ENCODE assay signal across 17 cellular contexts in genomic region chr6:46175976-46176375, GRCh38. TPM values are rescaled to one million over a fixed set of nuclear protein-coding genes. Genes with fewer than 3 reads are reported as not detected.
DNase-seq lines count a peak whose midpoint lies in the region; ATAC-seq, FAIRE-seq and TF ChIP-seq lines count a peak whose summit lies in the region.
"Had no signal": no experiment of that assay in that cellular context is flagged by ENCODE, and none has a peak within 500 bp of the region (broad histone marks: within the 10 kb centered on the region; RNA-seq: fewer than 3 reads in every experiment).

No MANE protein-coding gene starts in this region.

- POLR2A ChIA-PET in OCI-LY7 (lab: Charles Lee) = no interaction called here

- no peaks in the 10 kb centered on the region for H3K9me3 ChIP-seq in OCI-LY7 (ENCODE audit: low read length)
- no peaks in the 10 kb centered on the region for H3K9me3 ChIP-seq in gastroesophageal sphincter
- H3K9me3 ChIP-seq: prostate gland, transverse colon had no signal

- no peaks in the 10 kb centered on the region for H3K9me2 ChIP-seq in OCI-LY7 (ENCODE audit: insufficient read depth, low read length)

- no peak overlapping the region for H3K27ac ChIP-seq in OCI-LY7 (ENCODE audit: low read depth, low read length, poor library complexity, severe bottlenecking)
- no peak overlapping the region for H3K27ac ChIP-seq in gastroesophageal sphincter
- H3K27ac ChIP-seq: prostate gland, transverse colon had no signal

- no peaks in the 10 kb centered on the region for H3K79me2 ChIP-seq in OCI-LY7 (ENCODE audit: insufficient read depth, low read depth, low read length)

- no TSS peak for BruUV-seq in OCI-LY7 (replicated peaks; lab: Mats Ljungman, UMichigan)

- no peak for DNase-seq in GM12891 (ENCODE audit: insufficient read length, low spot score)
- peak; percentile 10 for DNase-seq in OCI-LY7 (ENCODE audit: low spot score)
- no peak for DNase-seq in GM19240 (ENCODE audit: insufficient read length, low spot score)
- no peak for DNase-seq in osteocyte (ENCODE audit: extremely low spot score, unreplicated experiment)
- DNase-seq in activated CD8-positive, alpha-beta memory T cell treated with anti-CD3 and anti-CD28 coated beads, Interleukin-2, amount 50 U/mL, for 48 hours = no peak
- DNase-seq: hippocampal formation, left colon, NCI-H1930, NCI-H774, SHP77, transverse colon had no signal

- no peak overlapping the region; the same call in 1 of the 2 replicates for H2AFZ ChIP-seq in OCI-LY7 (ENCODE audit: low read length)

- ATAC-seq in GM19328 (IDR thresholded peaks at IDR 0.05; ENCODE audit: unreplicated experiment) (peak; percentile 46), HG02759 (IDR thresholded peaks at IDR 0.05; ENCODE audit: unreplicated experiment) (peak; percentile 47), gastroesophageal sphincter (no peak)
- ATAC-seq: left colon had no signal

- no peaks in the 10 kb centered on the region for H3K36me3 ChIP-seq in OCI-LY7 (ENCODE audit: insufficient read depth, low read length)
- H3K36me3 ChIP-seq in gastroesophageal sphincter = no peaks in the 10 kb centered on the region
- H3K36me3 ChIP-seq: prostate gland, transverse colon had no signal

- no peak overlapping the region for H3K4me3 Mint-ChIP-seq in osteocyte (ENCODE audit: unreplicated experiment)
- H3K4me3 Mint-ChIP-seq: activated CD4-positive, alpha-beta T cell treated with anti-CD3 and anti-CD28 coated beads, Interleukin-2, amount 10 ng/mL, durations not matched to agents 24 days and 14 days; activated T-helper 17 cell treated with anti-CD3 and anti-CD28 coated beads, Interleukin-2, amount 50 U/mL, for 72 hours had no signal

- H3K4me1 ChIP-seq in OCI-LY7 (ENCODE audit: insufficient read depth, low read length, poor library complexity, severe bottlenecking) (peaks cover 9% of the 10 kb centered on the region), gastroesophageal sphincter (peaks cover 0 to 4% (median 0%) of the 10 kb centered on the region in 3 donors)
- H3K4me1 ChIP-seq: prostate gland had no signal

- H3K9me3 Mint-ChIP-seq in osteocyte (ENCODE audit: unreplicated experiment) = no peaks in the 10 kb centered on the region
- H3K9me3 Mint-ChIP-seq: activated CD4-positive, alpha-beta T cell treated with anti-CD3 and anti-CD28 coated beads, Interleukin-2, amount 10 ng/mL, durations not matched to agents 24 days and 14 days; activated T-helper 17 cell treated with anti-CD3 and anti-CD28 coated beads, Interleukin-2, amount 50 U/mL, for 72 hours had no signal

- TF ChIP-seq EP300 in gastroesophageal sphincter (IDR thresholded peaks at IDR 0.05) = no peak

- peaks cover 6% of the 10 kb centered on the region for H3K27me3 ChIP-seq in gastroesophageal sphincter

- no peak overlapping the region for H3K4me3 ChIP-seq in OCI-LY7 (ENCODE audit: low read depth, low read length, poor library complexity, severe bottlenecking)
- no peak overlapping the region for H3K4me3 ChIP-seq in gastroesophageal sphincter
- H3K4me3 ChIP-seq: prostate gland, transverse colon had no signal

- no peak overlapping the region for H3K27ac Mint-ChIP-seq in osteocyte (ENCODE audit: unreplicated experiment)
- H3K27ac Mint-ChIP-seq: activated CD4-positive, alpha-beta T cell treated with anti-CD3 and anti-CD28 coated beads, Interleukin-2, amount 10 ng/mL, durations not matched to agents 24 days and 14 days; activated T-helper 17 cell treated with anti-CD3 and anti-CD28 coated beads, Interleukin-2, amount 50 U/mL, for 72 hours had no signal

- peak overlapping the region; percentile 21; the same call in 1 of the 2 replicates for H3K4me2 ChIP-seq in OCI-LY7 (ENCODE audit: low read length)

- H3K36me3 Mint-ChIP-seq in osteocyte (ENCODE audit: unreplicated experiment) = no peaks in the 10 kb centered on the region

- TF ChIP-seq CTCF in OCI-LY7 (conservative IDR thresholded peaks at IDR 0.05; ENCODE audit: low read length) (no peak), osteocyte (IDR thresholded peaks at IDR 0.05) (no peak), gastroesophageal sphincter (IDR thresholded peaks at IDR 0.05) (no peak)

- no peaks in the 10 kb centered on the region for H4K20me1 ChIP-seq in OCI-LY7 (ENCODE audit: insufficient read depth, low read length)

- peaks cover 59% of the 10 kb centered on the region for H3K27me3 Mint-ChIP-seq in osteocyte (ENCODE audit: unreplicated experiment)

- TF ChIP-seq POLR2A in GM12891 (IDR thresholded peaks at IDR 0.05; ENCODE audit: low read depth, low read length) (no peak), gastroesophageal sphincter (IDR thresholded peaks at IDR 0.05) (no peak)

- no peaks in the 10 kb centered on the region for H3K4me1 Mint-ChIP-seq in osteocyte (ENCODE audit: unreplicated experiment)
- H3K4me1 Mint-ChIP-seq: activated T-helper 17 cell treated with anti-CD3 and anti-CD28 coated beads, Interleukin-2, amount 50 U/mL, for 72 hours had no signal

- CTCF ChIA-PET in OCI-LY7 (lab: Charles Lee; ENCODE audit: unreplicated experiment) = no interaction called here

- peak; percentile 35 for FAIRE-seq in GM12891 (lab: Jason Lieb, UNC)

- WGBS in gastroesophageal sphincter (ENCODE audit: low coverage in 1 of 2), 2 donors = 14 to 64% methylated on average over 1 to 2 of the region's 3 CpGs

- intact Hi-C loops in OCI-LY7 (cut with micrococcal nuclease; ENCODE audit: unreplicated experiment) = no loop called here

TF ChIP-seq in GM12891, 5 proteins besides CTCF, POLR2A, EP300 and RAD21:
- TF ChIP-seq TAF1 (IDR thresholded peaks at IDR 0.05; ENCODE audit: low read depth, low read length) = no peak
- TF ChIP-seq POLR2AphosphoS5 (IDR thresholded peaks at IDR 0.05; ENCODE audit: low read depth, low read length) = no peak
- TF ChIP-seq PAX5 (IDR thresholded peaks at IDR 0.05; ENCODE audit: insufficient read depth, low read length, severe bottlenecking) = no peak
- no peak for TF ChIP-seq SPI1 (IDR thresholded peaks at IDR 0.05; ENCODE audit: low read depth, low read length)

RNA-seq across cellular contexts. Expression of gene ENPP5, which starts 5.2 kb away (rescaled TPM):
- polyA plus RNA-seq in GM12891 (2012; ENCODE audit: low read depth, missing spikeins) = 0.41 TPM
- total RNA-seq in OCI-LY7 (2014; rRNA removed; shearing (Covaris generic)) = 0.50 and 0.59 TPM in 2 replicates
- total RNA-seq in OCI-LY7 (2022) (1.6 and 2.4 TPM in 2 replicates), osteocyte (not detected in 2 replicates), gastroesophageal sphincter (1 to 10 TPM in 3 of 4 donors, under 1 TPM in 1; 0.47 to 2.6 (median 1.3) TPM)
- total RNA-seq: activated CD4-positive, alpha-beta T cell treated with anti-CD3 and anti-CD28 coated beads, Interleukin-2, amount 10 ng/mL, durations not matched to agents 24 days and 14 days had no signal

RNA-seq across cellular contexts. Expression of gene ENPP4, which starts 46.2 kb away (rescaled TPM):
- 2.9 TPM for polyA plus RNA-seq in GM12891 (2012; ENCODE audit: low read depth, missing spikeins)
- 5.7 and 7.1 TPM in 2 replicates for total RNA-seq in OCI-LY7 (2014; rRNA removed; shearing (Covaris generic))
- 8.8 and 9.2 TPM in 2 replicates for total RNA-seq in OCI-LY7 (2022)
- 0.18 and 0.27 TPM in 2 replicates for total RNA-seq in osteocyte
- total RNA-seq in gastroesophageal sphincter = 10 to 100 TPM; 20.4 to 43.4 (median 30.1) TPM
